In genomic region chr17:18746551-18746950, GRCh38 we compare ENCODE assay signal across 4 cellular contexts. TPM values are rescaled to one million over a fixed set of nuclear protein-coding genes. Genes with fewer than 3 reads are reported as not detected.
"Had no signal": no experiment of that assay in that cellular context is flagged by ENCODE, and none has a peak within 500 bp of the region (broad histone marks: within the 10 kb centered on the region; RNA-seq: fewer than 3 reads in every experiment).

No MANE protein-coding gene starts in this region.

RNA-seq across cellular contexts. Expression of gene FBXW10, which starts 2.7 kb away (rescaled TPM):
- total RNA-seq: H1, H9 had no signal
- polyA plus RNA-seq: GM23338, H1, IgD-negative memory B cell had no signal
